15 cellular contexts compared by ENCODE assay signal in genomic region chrX:70553516-70553915, GRCh38.
DNase-seq lines count a peak whose midpoint lies in the region; ATAC-seq and TF ChIP-seq lines count a peak whose summit lies in the region.
"Had no signal": no experiment of that assay in that cellular context is flagged by ENCODE, and none has a peak within 500 bp of the region (broad histone marks: within the 10 kb centered on the region; RNA-seq: fewer than 3 reads in every experiment).

No MANE protein-coding gene starts in this region.

- H3K4me3 Mint-ChIP-seq in stimulated activated naive CD8-positive, alpha-beta T cell treated with anti-CD3 and anti-CD28 coated beads, Interleukin-15, amount 100 ng/mL, for 72 hours = peak overlapping the region; percentile 16 to 32
- H3K4me3 Mint-ChIP-seq: naive thymus-derived CD8-positive, alpha-beta T cell had no signal

- H3K9me2 ChIP-seq in hepatocyte (replicated peaks; ENCODE audit: insufficient read depth) = no peaks in the 10 kb centered on the region

- H3K27me3 ChIP-seq in tibial artery (no peaks in the 10 kb centered on the region), hepatocyte (no peaks in the 10 kb centered on the region)

- H3K9me3 ChIP-seq in tibial artery (no peaks in the 10 kb centered on the region), hepatocyte (ENCODE audit: low read depth) (no peaks in the 10 kb centered on the region)

- no peak overlapping the region for H2AFZ ChIP-seq in hepatocyte

- H3K27me3 Mint-ChIP-seq in stimulated activated naive CD8-positive, alpha-beta T cell treated with anti-CD3 and anti-CD28 coated beads, Interleukin-15, amount 100 ng/mL, for 72 hours = peaks cover 21% of the 10 kb centered on the region

- TF ChIP-seq CTCF in tibial artery (IDR thresholded peaks at IDR 0.05) (no peak), hepatocyte (IDR thresholded peaks at IDR 0.05; ENCODE audit: poor library complexity) (no peak)

- no peaks in the 10 kb centered on the region for H3K36me3 ChIP-seq in tibial artery
- H3K36me3 ChIP-seq in hepatocyte (replicated peaks; ENCODE audit: insufficient read depth, low read depth) = no peaks in the 10 kb centered on the region

- H3K27ac ChIP-seq in tibial artery (no peak overlapping the region), hepatocyte (no peak overlapping the region)

- intact Hi-C loops in tibial artery (cut with DNase I; ENCODE audit: low total_unique reads) = loop anchor here (10.0 kb wide), 1 partner anchor 99 kb away; no protein-coding TSS in a partner anchor

- 48% methylated on average over 1 of the region's 1 CpG for WGBS in hepatocyte (ENCODE audit: low lambda C conversion rate, missing lambda C conversion rate)

- H3K4me1 Mint-ChIP-seq in stimulated activated naive CD8-positive, alpha-beta T cell treated with anti-CD3 and anti-CD28 coated beads, Interleukin-15, amount 100 ng/mL, for 72 hours = peaks cover 13% of the 10 kb centered on the region
- H3K4me1 Mint-ChIP-seq: naive thymus-derived CD8-positive, alpha-beta T cell had no signal

- H4K20me1 ChIP-seq in hepatocyte (ENCODE audit: insufficient read depth, poor library complexity, severe bottlenecking) = no peaks in the 10 kb centered on the region

- H3K4me1 ChIP-seq in tibial artery = no peaks in the 10 kb centered on the region
- no peaks in the 10 kb centered on the region for H3K4me1 ChIP-seq in hepatocyte (ENCODE audit: insufficient read depth)

- no peak overlapping the region for H3K4me2 ChIP-seq in hepatocyte

- H3K9me3 Mint-ChIP-seq in stimulated activated naive CD8-positive, alpha-beta T cell treated with anti-CD3 and anti-CD28 coated beads, Interleukin-15, amount 100 ng/mL, for 72 hours = no peaks in the 10 kb centered on the region

- H3K4me3 ChIP-seq in tibial artery (no peak overlapping the region), hepatocyte (no peak overlapping the region)

- H3K27ac Mint-ChIP-seq in stimulated activated naive CD8-positive, alpha-beta T cell treated with anti-CD3 and anti-CD28 coated beads, Interleukin-15, amount 100 ng/mL, for 72 hours = peak overlapping the region; percentile 73 to 89
- H3K27ac Mint-ChIP-seq: naive thymus-derived CD8-positive, alpha-beta T cell had no signal

- peak; percentile 86 for ATAC-seq in stimulated activated naive CD8-positive, alpha-beta T cell treated with anti-CD3 and anti-CD28 coated beads, Interleukin-15, amount 100 ng/mL, for 72 hours
- ATAC-seq in stimulated activated naive CD8-positive, alpha-beta T cell treated with anti-CD3 and anti-CD28 coated beads, Interleukin-15, Interleukin-2, amounts not matched to agents 100 U/mL and 50 U/mL, for 24 hours = no peak
- ATAC-seq in HG02623 (IDR thresholded peaks at IDR 0.05; ENCODE audit: unreplicated experiment) (peak; percentile 61), GM21737 (IDR thresholded peaks at IDR 0.05; ENCODE audit: unreplicated experiment) (no peak), GM21423 (IDR thresholded peaks at IDR 0.05; ENCODE audit: unreplicated experiment) (no peak)
- ATAC-seq: naive thymus-derived CD8-positive, alpha-beta T cell had no signal

- no peak for DNase-seq in stimulated activated naive CD8-positive, alpha-beta T cell treated with anti-CD3 and anti-CD28 coated beads, Interleukin-15, amount 100 ng/mL, for 72 hours
- DNase-seq in stimulated activated naive CD8-positive, alpha-beta T cell treated with anti-CD3 and anti-CD28 coated beads, Interleukin-15, Interleukin-2, amounts not matched to agents 100 U/mL and 50 U/mL, for 24 hours = no peak
- DNase-seq in OCI-M1 (lab: John Stamatoyannopoulos, UW) = peak; percentile 22
- no peak for DNase-seq in tibial artery
- no peak for DNase-seq in hepatocyte (ENCODE audit: low spot score)
- DNase-seq: activated CD4-positive, alpha-beta T cell treated with anti-CD3 and anti-CD28 coated beads, Interleukin-2, amount 50 U/mL, for 48 hours; activated naive CD4-positive, alpha-beta T cell treated with Interleukin-2 at 50 U/mL for 16 hours; naive thymus-derived CD8-positive, alpha-beta T cell; NCI-H1436 treated with DMSO at 0.1 percent for 48 hours; stimulated activated CD4-positive, alpha-beta T cell treated with anti-CD3 and anti-CD28 coated beads, Interleukin-4, amount 100 ng/mL, for 1 hour; stimulated activated naive CD4-positive, alpha-beta T cell; T-helper 9 cell had no signal

- no peaks in the 10 kb centered on the region for H3K79me2 ChIP-seq in hepatocyte

Comparison
In these comparisons a context has a peak if more than half of its experiments do, and no peak if none do; other contexts are left out.
1. ATAC-seq: peak in stimulated activated naive CD8-positive, alpha-beta T cell treated with anti-CD3 and anti-CD28 coated beads, Interleukin-15, amount 100 ng/mL, for 72 hours (single experiment) and HG02623 (single experiment); none in stimulated activated naive CD8-positive, alpha-beta T cell treated with anti-CD3 and anti-CD28 coated beads, Interleukin-15, Interleukin-2, amounts not matched to agents 100 U/mL and 50 U/mL, for 24 hours (single experiment), GM21737 (single experiment) and GM21423 (single experiment).